In the genomic region with DNA sequence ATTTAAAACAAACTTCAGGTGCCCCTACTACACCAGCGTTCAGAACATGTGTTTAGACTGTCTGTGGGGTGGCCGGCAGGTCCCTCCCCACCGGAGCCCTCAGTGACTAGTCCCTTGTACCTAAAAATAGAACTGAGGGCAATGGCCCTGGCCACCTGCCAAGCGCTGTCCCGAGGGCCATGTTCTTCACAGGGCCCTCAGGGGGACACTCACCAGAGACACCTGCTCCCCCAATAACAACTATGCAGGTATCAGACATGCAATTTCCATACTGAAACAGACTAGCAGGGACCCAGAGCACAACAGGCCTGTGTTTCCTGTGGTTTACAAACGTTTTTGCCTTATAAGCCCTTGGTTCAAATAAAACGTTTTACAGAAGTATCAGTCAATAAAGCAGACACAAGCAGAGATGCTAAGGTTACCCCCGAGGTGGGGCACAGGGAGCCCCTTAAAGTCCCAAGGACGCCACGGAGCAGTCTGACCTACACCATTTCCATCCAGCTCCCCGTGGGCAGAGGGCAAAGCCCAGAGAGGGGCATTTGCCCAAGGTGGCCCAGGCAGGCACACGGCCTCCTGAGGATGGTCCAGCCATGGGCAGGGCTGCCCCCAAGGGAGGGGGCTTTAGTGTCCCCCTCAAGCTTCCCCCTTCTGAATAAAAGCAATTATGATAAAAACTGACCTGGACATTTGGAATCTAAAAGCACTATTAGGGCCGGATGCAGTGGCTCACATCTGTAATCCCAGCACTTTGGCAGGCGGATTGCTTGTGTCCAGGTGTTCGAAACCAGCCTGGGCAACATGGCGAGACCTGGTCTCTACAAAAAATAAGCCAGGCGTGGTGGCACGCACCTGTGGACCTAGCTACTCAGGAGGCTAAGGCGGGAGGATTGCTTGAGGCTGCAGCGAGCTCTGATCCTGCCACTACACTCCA, we compare ENCODE assay signal across 1 cellular context.
TF ChIP-seq lines count a peak whose summit lies in the region.

No MANE protein-coding gene starts in this region.

TF ChIP-seq in GM23338, 12 proteins besides CTCF, POLR2A, EP300 and RAD21 (continued from another document):
- TF ChIP-seq, protein P1, sequence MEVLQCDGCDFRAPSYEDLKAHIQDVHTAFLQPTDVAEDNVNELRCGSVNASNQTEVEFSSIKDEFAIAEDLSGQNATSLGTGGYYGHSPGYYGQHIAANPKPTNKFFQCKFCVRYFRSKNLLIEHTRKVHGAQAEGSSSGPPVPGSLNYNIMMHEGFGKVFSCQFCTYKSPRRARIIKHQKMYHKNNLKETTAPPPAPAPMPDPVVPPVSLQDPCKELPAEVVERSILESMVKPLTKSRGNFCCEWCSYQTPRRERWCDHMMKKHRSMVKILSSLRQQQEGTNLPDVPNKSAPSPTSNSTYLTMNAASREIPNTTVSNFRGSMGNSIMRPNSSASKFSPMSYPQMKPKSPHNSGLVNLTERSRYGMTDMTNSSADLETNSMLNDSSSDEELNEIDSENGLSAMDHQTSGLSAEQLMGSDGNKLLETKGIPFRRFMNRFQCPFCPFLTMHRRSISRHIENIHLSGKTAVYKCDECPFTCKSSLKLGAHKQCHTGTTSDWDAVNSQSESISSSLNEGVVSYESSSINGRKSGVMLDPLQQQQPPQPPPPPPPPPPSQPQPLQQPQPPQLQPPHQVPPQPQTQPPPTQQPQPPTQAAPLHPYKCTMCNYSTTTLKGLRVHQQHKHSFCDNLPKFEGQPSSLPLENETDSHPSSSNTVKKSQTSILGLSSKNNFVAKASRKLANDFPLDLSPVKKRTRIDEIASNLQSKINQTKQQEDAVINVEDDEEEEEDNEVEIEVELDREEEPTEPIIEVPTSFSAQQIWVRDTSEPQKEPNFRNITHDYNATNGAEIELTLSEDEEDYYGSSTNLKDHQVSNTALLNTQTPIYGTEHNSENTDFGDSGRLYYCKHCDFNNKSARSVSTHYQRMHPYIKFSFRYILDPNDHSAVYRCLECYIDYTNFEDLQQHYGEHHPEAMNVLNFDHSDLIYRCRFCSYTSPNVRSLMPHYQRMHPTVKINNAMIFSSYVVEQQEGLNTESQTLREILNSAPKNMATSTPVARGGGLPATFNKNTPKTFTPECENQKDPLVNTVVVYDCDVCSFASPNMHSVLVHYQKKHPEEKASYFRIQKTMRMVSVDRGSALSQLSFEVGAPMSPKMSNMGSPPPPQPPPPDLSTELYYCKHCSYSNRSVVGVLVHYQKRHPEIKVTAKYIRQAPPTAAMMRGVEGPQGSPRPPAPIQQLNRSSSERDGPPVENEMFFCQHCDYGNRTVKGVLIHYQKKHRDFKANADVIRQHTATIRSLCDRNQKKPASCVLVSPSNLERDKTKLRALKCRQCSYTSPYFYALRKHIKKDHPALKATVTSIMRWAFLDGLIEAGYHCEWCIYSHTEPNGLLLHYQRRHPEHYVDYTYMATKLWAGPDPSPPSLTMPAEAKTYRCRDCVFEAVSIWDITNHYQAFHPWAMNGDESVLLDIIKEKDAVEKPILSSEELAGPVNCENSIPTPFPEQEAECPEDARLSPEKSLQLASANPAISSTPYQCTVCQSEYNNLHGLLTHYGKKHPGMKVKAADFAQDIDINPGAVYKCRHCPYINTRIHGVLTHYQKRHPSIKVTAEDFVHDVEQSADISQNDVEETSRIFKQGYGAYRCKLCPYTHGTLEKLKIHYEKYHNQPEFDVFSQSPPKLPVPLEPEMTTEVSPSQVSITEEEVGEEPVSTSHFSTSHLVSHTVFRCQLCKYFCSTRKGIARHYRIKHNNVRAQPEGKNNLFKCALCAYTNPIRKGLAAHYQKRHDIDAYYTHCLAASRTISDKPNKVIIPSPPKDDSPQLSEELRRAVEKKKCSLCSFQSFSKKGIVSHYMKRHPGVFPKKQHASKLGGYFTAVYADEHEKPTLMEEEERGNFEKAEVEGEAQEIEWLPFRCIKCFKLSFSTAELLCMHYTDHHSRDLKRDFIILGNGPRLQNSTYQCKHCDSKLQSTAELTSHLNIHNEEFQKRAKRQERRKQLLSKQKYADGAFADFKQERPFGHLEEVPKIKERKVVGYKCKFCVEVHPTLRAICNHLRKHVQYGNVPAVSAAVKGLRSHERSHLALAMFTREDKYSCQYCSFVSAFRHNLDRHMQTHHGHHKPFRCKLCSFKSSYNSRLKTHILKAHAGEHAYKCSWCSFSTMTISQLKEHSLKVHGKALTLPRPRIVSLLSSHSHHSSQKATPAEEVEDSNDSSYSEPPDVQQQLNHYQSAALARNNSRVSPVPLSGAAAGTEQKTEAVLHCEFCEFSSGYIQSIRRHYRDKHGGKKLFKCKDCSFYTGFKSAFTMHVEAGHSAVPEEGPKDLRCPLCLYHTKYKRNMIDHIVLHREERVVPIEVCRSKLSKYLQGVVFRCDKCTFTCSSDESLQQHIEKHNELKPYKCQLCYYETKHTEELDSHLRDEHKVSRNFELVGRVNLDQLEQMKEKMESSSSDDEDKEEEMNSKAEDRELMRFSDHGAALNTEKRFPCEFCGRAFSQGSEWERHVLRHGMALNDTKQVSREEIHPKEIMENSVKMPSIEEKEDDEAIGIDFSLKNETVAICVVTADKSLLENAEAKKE (CRISPR knock-in tag; IDR thresholded peaks at IDR 0.05) = no peak
- TF ChIP-seq CREB1 (CRISPR knock-in tag; IDR thresholded peaks at IDR 0.05; ENCODE audit: low read depth) (no peak), STAT1 (IDR thresholded peaks at IDR 0.05; ENCODE audit: unreplicated experiment) (no peak), REST (IDR thresholded peaks at IDR 0.05; ENCODE audit: unreplicated experiment) (no peak)
